In genomic region chr16:11047057-11047456, GRCh38 we compare ENCODE assay signal across 13 cellular contexts.
DNase-seq lines count a peak whose midpoint lies in the region; ATAC-seq and TF ChIP-seq lines count a peak whose summit lies in the region.
"Had no signal": no experiment of that assay in that cellular context is flagged by ENCODE, and none has a peak within 500 bp of the region (broad histone marks: within the 10 kb centered on the region; RNA-seq: fewer than 3 reads in every experiment).

No MANE protein-coding gene starts in this region.

- DNase-seq in AG09319 (ENCODE audit: extremely low read depth, low read depth) (peak; percentile 85), HFF-Myc (ENCODE audit: extremely low read depth, low read depth) (peak; percentile 91), amniotic stem cell (lab: John Stamatoyannopoulos, UW) (peak; percentile 71), ACHN (no peak), OCI-M1 (lab: John Stamatoyannopoulos, UW) (no peak), DMS79 treated with DMSO at 0.1 percent for 48 hours (lab: John Stamatoyannopoulos, UW) (no peak)
- DNase-seq: activated T-cell treated with anti-CD3 and anti-CD28 coated beads, Interleukin-2, amount 50 U/mL, for 1 hour; NCI-H774; T1000 had no signal

- no peak for TF ChIP-seq CTCF in AG09319 (IDR thresholded peaks at IDR 0.05; ENCODE audit: low read depth, low read length)
- no peak for TF ChIP-seq CTCF in HFF-Myc (IDR thresholded peaks at IDR 0.05; ENCODE audit: low read depth, low read length, missing control alignments)

- peaks cover 12 to 40% of the 10 kb centered on the region in 2 donors for H3K36me3 ChIP-seq in muscle layer of duodenum (ENCODE audit: control insufficient read depth in 1 of 2, insufficient read depth in 2 of 2, low read length in 2 of 2)

- H3K27me3 ChIP-seq in muscle layer of duodenum (ENCODE audit: low read depth, low read length) = no peaks in the 10 kb centered on the region

- no peak for ATAC-seq in HG02885 (IDR thresholded peaks at IDR 0.05; ENCODE audit: poor library complexity, unreplicated experiment)

- no peaks in the 10 kb centered on the region for H3K9me3 ChIP-seq in muscle layer of duodenum (ENCODE audit: control insufficient read depth in 1 of 2, low read length in 2 of 2)

- H3K27ac ChIP-seq in muscle layer of duodenum (ENCODE audit: low read length) = peak overlapping the region; percentile 13

- H3K4me3 ChIP-seq in HFF-Myc (replicated peaks; ENCODE audit: low read depth, low read length) (no peak overlapping the region), muscle layer of duodenum (ENCODE audit: low read depth in 1 of 2, low read length in 2 of 2) (no peak overlapping the region)
- H3K4me3 ChIP-seq: coronary artery, skin epidermis had no signal

- in situ Hi-C loops in ACHN (cut with HindIII; ENCODE audit: low pct_ligation_motif_present, low pct_unique_long_range_greater_than_20kb, low sequenced_read_pairs) = no loop called here

- H3K4me1 ChIP-seq in muscle layer of duodenum (ENCODE audit: control insufficient read depth in 1 of 2, insufficient read depth in 2 of 2, low read length in 2 of 2) = no peaks in the 10 kb centered on the region

Comparison
In these comparisons a context has a peak if more than half of its experiments do, and no peak if none do; other contexts are left out.
1. DNase-seq: peak in AG09319 (single experiment), HFF-Myc (single experiment) and amniotic stem cell (single experiment); none in ACHN (single experiment), OCI-M1 (single experiment) and DMS79 treated with DMSO at 0.1 percent for 48 hours (single experiment).